33 cellular contexts compared by ENCODE assay signal in genomic region chr3:166114448-166114847, GRCh38.
"Had no signal": no experiment of that assay in that cellular context is flagged by ENCODE, and none has a peak within 500 bp of the region (broad histone marks: within the 10 kb centered on the region; RNA-seq: fewer than 3 reads in every experiment).

No MANE protein-coding gene starts in this region.

- H3K27me3 Mint-ChIP-seq: activated CD8-positive, alpha-beta T cell treated with anti-CD3 and anti-CD28 coated beads for 36 hours; activated naive CD8-positive, alpha-beta T cell treated with anti-CD3 and anti-CD28 coated beads for 36 hours; activated T-helper 17 cell treated with anti-CD3 and anti-CD28 coated beads, Interleukin-2, amount 50 U/mL, for 72 hours had no signal

- DNase-seq: activated CD4-positive, alpha-beta T cell treated with anti-CD3 and anti-CD28 coated beads for 1 hour; activated CD4-positive, alpha-beta T cell treated with anti-CD3 and anti-CD28 coated beads for 48 hours; activated CD4-positive, CD25-positive, alpha-beta regulatory T cell; activated CD8-positive, alpha-beta T cell treated with anti-CD3 and anti-CD28 coated beads for 36 hours; activated effector memory CD4-positive, alpha-beta T cell treated with anti-CD3 and anti-CD28 coated beads, Interleukin-2, amount 50 U/mL, for 16 hours; activated naive CD4-positive, alpha-beta T cell; activated naive CD4-positive, alpha-beta T cell treated with anti-CD3 and anti-CD28 coated beads, Interleukin-2, amount 50 U/mL, for 16 hours; activated naive CD8-positive, alpha-beta T cell treated with anti-CD3 and anti-CD28 coated beads for 36 hours; activated T-cell treated with anti-CD3 and anti-CD28 coated beads, Interleukin-2, amount 50 U/mL, for 1 hour; activated T-cell treated with anti-CD3 and anti-CD28 coated beads, Interleukin-2, amount 50 U/mL, for 72 hours; amniotic stem cell; aorta; brain microvascular endothelial cell; Karpas-422; KBM-7; MG63; NCI-H1048; NCI-H1436 treated with DMSO at 0.1 percent for 48 hours; NCI-H1694 treated with DMSO at 0.1 percent for 48 hours; NCI-H2029; NCI-H345; NCI-H524 treated with DMSO at 0.1 percent for 48 hours; NK-92 treated with Interleukin-12 subunit alpha and Interleukin-12 subunit beta, amount 100 ng/mL, for 24 hours; PC-9; Right ventricle myocardium superior; SW 1271; T-helper 1 cell; T-helper 2 cell; T-helper 9 cell; WERI-Rb-1 had no signal

- H3K4me1 Mint-ChIP-seq: activated naive CD8-positive, alpha-beta T cell treated with anti-CD3 and anti-CD28 coated beads for 36 hours; activated T-helper 17 cell treated with anti-CD3 and anti-CD28 coated beads, Interleukin-2, amount 50 U/mL, for 72 hours had no signal

- FAIRE-seq: RCC 7860 had no signal

- H3K36me3 Mint-ChIP-seq: activated naive CD8-positive, alpha-beta T cell treated with anti-CD3 and anti-CD28 coated beads for 36 hours had no signal

- H3K4me3 ChIP-seq: MG63, PC-9 had no signal

- H3K4me3 Mint-ChIP-seq: activated CD8-positive, alpha-beta T cell treated with anti-CD3 and anti-CD28 coated beads for 36 hours; activated naive CD8-positive, alpha-beta T cell treated with anti-CD3 and anti-CD28 coated beads for 36 hours; activated T-cell treated with anti-CD3 and anti-CD28 coated beads, Interleukin-2, amount 50 U/mL, for 72 hours; activated T-helper 17 cell treated with anti-CD3 and anti-CD28 coated beads, Interleukin-2, amount 50 U/mL, for 72 hours had no signal

- H3K9me3 ChIP-seq: MG63 had no signal

- H3K27ac ChIP-seq: brain microvascular endothelial cell, PC-9, RWPE1, WERI-Rb-1 had no signal

- H3K27ac Mint-ChIP-seq: activated CD8-positive, alpha-beta T cell treated with anti-CD3 and anti-CD28 coated beads for 36 hours; activated naive CD8-positive, alpha-beta T cell treated with anti-CD3 and anti-CD28 coated beads for 36 hours; activated T-cell treated with anti-CD3 and anti-CD28 coated beads, Interleukin-2, amount 50 U/mL, for 72 hours; activated T-helper 17 cell treated with anti-CD3 and anti-CD28 coated beads, Interleukin-2, amount 50 U/mL, for 72 hours had no signal

- H2AFZ ChIP-seq: PC-9 had no signal

- H3K4me2 ChIP-seq: PC-9 had no signal

- H3K36me3 ChIP-seq: brain microvascular endothelial cell, MG63, WERI-Rb-1 had no signal

- H3K27me3 ChIP-seq: brain microvascular endothelial cell, MG63 had no signal
